34 cellular contexts compared by ENCODE assay signal in the genomic region with DNA sequence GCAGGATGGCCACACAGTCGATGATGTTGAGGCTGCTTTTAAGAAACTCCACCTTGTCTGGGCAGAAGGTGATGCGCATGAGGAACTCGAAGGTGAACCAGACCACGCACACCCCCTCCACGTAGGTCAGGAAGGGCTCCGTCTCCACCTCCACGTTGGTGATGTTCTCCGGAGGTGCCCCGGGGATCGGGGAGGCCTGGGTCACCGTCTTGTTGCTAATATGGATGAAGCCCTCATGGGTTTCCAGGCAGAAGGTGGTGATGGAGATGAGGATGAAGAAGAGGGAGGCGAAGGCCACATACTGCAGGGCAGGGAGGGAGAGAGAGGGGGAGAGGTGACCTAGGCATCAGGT. TPM values are rescaled to one million over a fixed set of nuclear protein-coding genes. Genes with fewer than 3 reads are reported as not detected.
"Had no signal": no experiment of that assay in that cellular context is flagged by ENCODE, and none has a peak within 500 bp of the region (broad histone marks: within the 10 kb centered on the region; RNA-seq: fewer than 3 reads in every experiment).

No MANE protein-coding gene starts in this region.

- DNase-seq: activated CD4-positive, alpha-beta memory T cell treated with anti-CD3 and anti-CD28 coated beads, Interleukin-2, amount 10 ng/mL, durations not matched to agents 7 days and 5 days; activated CD4-positive, alpha-beta T cell treated with anti-CD3 and anti-CD28 coated beads for 1 hour; activated CD4-positive, alpha-beta T cell treated with anti-CD3 and anti-CD28 coated beads for 48 hours; activated CD4-positive, CD25-positive, alpha-beta regulatory T cell; activated CD8-positive, alpha-beta memory T cell treated with anti-CD3 and anti-CD28 coated beads for 24 hours; activated CD8-positive, alpha-beta memory T cell treated with anti-CD3 and anti-CD28 coated beads, Interleukin-2, amount 10 ng/mL, durations not matched to agents 7 days and 5 days; activated CD8-positive, alpha-beta memory T cell treated with anti-CD3 and anti-CD28 coated beads, Interleukin-2, amount 50 U/mL, for 48 hours; activated effector memory CD4-positive, alpha-beta T cell treated with Interleukin-2 at 50 U/mL for 16 hours; activated naive CD4-positive, alpha-beta T cell treated with anti-CD3 and anti-CD28 coated beads, Interleukin-2, amount 10 ng/mL, durations not matched to agents 7 days and 5 days; activated naive CD8-positive, alpha-beta T cell treated with anti-CD3 and anti-CD28 coated beads, Interleukin-2, amount 50 U/mL, for 24 hours; activated T-cell treated with anti-CD3 and anti-CD28 coated beads, Interleukin-2, amount 50 U/mL, for 48 hours; anterior cingulate cortex; Karpas-422; NCI-H1048; NCI-H1105 treated with DMSO at 0.1 percent for 48 hours; NCI-H1436; NCI-H1694; NCI-H1930; NCI-H345; NCI-H526; NCI-H748 treated with DMSO at 0.1 percent for 48 hours; NK-92 treated with Interleukin-12 subunit alpha and Interleukin-12 subunit beta, amount 100 ng/mL, for 24 hours; PC-3; RPMI8226; SHP77 treated with DMSO at 0.1 percent for 48 hours; SK-N-SH; T-helper 2 cell; T-helper 9 cell had no signal

- H3K27ac Mint-ChIP-seq: activated CD4-positive, alpha-beta memory T cell treated with anti-CD3 and anti-CD28 coated beads, Interleukin-2, amount 10 ng/mL, durations not matched to agents 7 days and 5 days; activated CD8-positive, alpha-beta memory T cell treated with anti-CD3 and anti-CD28 coated beads, Interleukin-2, amount 10 ng/mL, durations not matched to agents 7 days and 5 days; activated naive CD4-positive, alpha-beta T cell treated with anti-CD3 and anti-CD28 coated beads, Interleukin-2, amount 10 ng/mL, durations not matched to agents 7 days and 5 days; activated naive CD8-positive, alpha-beta T cell; activated naive CD8-positive, alpha-beta T cell treated with anti-CD3 and anti-CD28 coated beads, Interleukin-2, amount 50 U/mL, for 24 hours had no signal

- H3K4me3 ChIP-seq: Peyer's patch, SJSA1 had no signal

- H3K9me3 Mint-ChIP-seq: activated CD4-positive, alpha-beta memory T cell treated with anti-CD3 and anti-CD28 coated beads, Interleukin-2, amount 10 ng/mL, durations not matched to agents 7 days and 5 days; activated naive CD4-positive, alpha-beta T cell treated with anti-CD3 and anti-CD28 coated beads, Interleukin-2, amount 10 ng/mL, durations not matched to agents 7 days and 5 days; activated naive CD8-positive, alpha-beta T cell treated with anti-CD3 and anti-CD28 coated beads, Interleukin-2, amount 50 U/mL, for 24 hours had no signal

- H3K36me3 ChIP-seq: Peyer's patch, SJSA1 had no signal

- H3K27ac ChIP-seq: Peyer's patch, SJSA1 had no signal

- H3K4me3 Mint-ChIP-seq: activated CD4-positive, alpha-beta memory T cell treated with anti-CD3 and anti-CD28 coated beads, Interleukin-2, amount 10 ng/mL, durations not matched to agents 7 days and 5 days; activated CD8-positive, alpha-beta memory T cell treated with anti-CD3 and anti-CD28 coated beads, Interleukin-2, amount 10 ng/mL, durations not matched to agents 7 days and 5 days; activated naive CD4-positive, alpha-beta T cell treated with anti-CD3 and anti-CD28 coated beads, Interleukin-2, amount 10 ng/mL, durations not matched to agents 7 days and 5 days; activated naive CD8-positive, alpha-beta T cell; activated naive CD8-positive, alpha-beta T cell treated with anti-CD3 and anti-CD28 coated beads, Interleukin-2, amount 50 U/mL, for 24 hours had no signal

- H3K9me3 ChIP-seq: SK-N-SH had no signal

- H3K36me3 Mint-ChIP-seq: activated CD8-positive, alpha-beta memory T cell treated with anti-CD3 and anti-CD28 coated beads, Interleukin-2, amount 10 ng/mL, durations not matched to agents 7 days and 5 days had no signal

- ATAC-seq: activated CD8-positive, alpha-beta memory T cell treated with anti-CD3 and anti-CD28 coated beads, Interleukin-2, amount 10 ng/mL, durations not matched to agents 7 days and 5 days; activated naive CD8-positive, alpha-beta T cell treated with anti-CD3 and anti-CD28 coated beads, Interleukin-2, amount 50 U/mL, for 24 hours; PC-3 had no signal

RNA-seq across cellular contexts. Expression of gene KCNC3, which starts 5.4 kb away (rescaled TPM):
- total RNA-seq: bronchial epithelial cell, MCF 10A, SJSA1 had no signal

RNA-seq across cellular contexts. Expression of gene NAPSA, which starts 41.7 kb away (rescaled TPM):
- total RNA-seq: NCI-H460, SJSA1 had no signal
